ENCODE assay signal across 31 cellular contexts in the genomic region with DNA sequence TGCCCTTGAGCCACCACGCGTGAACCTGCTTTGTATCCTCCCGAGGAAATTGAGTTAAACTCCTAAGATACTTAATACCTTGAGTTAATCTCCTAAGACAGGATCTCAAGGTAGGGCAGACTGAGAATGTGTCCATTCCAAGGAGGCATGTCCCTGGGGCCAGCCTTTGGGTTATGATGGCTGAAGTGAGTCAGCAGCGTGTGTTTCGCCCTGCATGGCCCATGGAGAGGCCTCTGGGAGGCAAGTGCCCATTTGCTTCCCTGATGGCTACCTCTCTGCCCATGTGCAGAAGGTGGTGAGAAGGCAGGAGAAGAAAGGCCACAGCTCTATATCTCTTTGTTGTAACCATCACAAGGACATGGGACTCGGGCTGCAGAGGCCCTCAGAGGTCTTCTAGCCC.
"Had no signal": no experiment of that assay in that cellular context is flagged by ENCODE, and none has a peak within 500 bp of the region (broad histone marks: within the 10 kb centered on the region; RNA-seq: fewer than 3 reads in every experiment).

No MANE protein-coding gene starts in this region.

- H3K27me3 ChIP-seq: MG63, Peyer's patch had no signal

- H3K4me3 ChIP-seq: MG63, Peyer's patch had no signal

- H3K36me3 ChIP-seq: MG63, Peyer's patch, WERI-Rb-1 had no signal

- H3K27ac ChIP-seq: Peyer's patch, WERI-Rb-1 had no signal

- DNase-seq: activated CD4-positive, alpha-beta memory T cell treated with anti-CD3 and anti-CD28 coated beads, Interleukin-2, amount 10 ng/mL, durations not matched to agents 7 days and 5 days; activated CD4-positive, alpha-beta T cell treated with anti-CD3 and anti-CD28 coated beads for 1 hour; activated CD4-positive, alpha-beta T cell treated with anti-CD3 and anti-CD28 coated beads for 48 hours; activated CD4-positive, CD25-positive, alpha-beta regulatory T cell; activated CD8-positive, alpha-beta memory T cell treated with anti-CD3 and anti-CD28 coated beads for 24 hours; activated CD8-positive, alpha-beta memory T cell treated with anti-CD3 and anti-CD28 coated beads, Interleukin-2, amount 10 ng/mL, durations not matched to agents 7 days and 5 days; activated CD8-positive, alpha-beta memory T cell treated with anti-CD3 and anti-CD28 coated beads, Interleukin-2, amount 50 U/mL, for 48 hours; activated effector memory CD4-positive, alpha-beta T cell treated with Interleukin-2 at 50 U/mL for 16 hours; activated naive CD4-positive, alpha-beta T cell treated with anti-CD3 and anti-CD28 coated beads, Interleukin-2, amount 10 ng/mL, durations not matched to agents 7 days and 5 days; activated naive CD8-positive, alpha-beta T cell treated with anti-CD3 and anti-CD28 coated beads, Interleukin-2, amount 50 U/mL, for 24 hours; activated T-cell treated with anti-CD3 and anti-CD28 coated beads, Interleukin-2, amount 50 U/mL, for 48 hours; anterior cingulate cortex; Kasumi-1; KG1; MG63; MV-4-11; NCI-H1092; NCI-H1436 treated with DMSO at 0.1 percent for 48 hours; NCI-H1694 treated with DMSO at 0.1 percent for 48 hours; NCI-H2029; NCI-H510A; NCI-H69; NK-92 treated with Interleukin-12 subunit alpha and Interleukin-12 subunit beta, amount 100 ng/mL, for 24 hours; PC-3; Peyer's patch; RPMI8226; SIG-M5; SW 1271; T-helper 1 cell; T1000; WERI-Rb-1 had no signal

- H3K9me3 ChIP-seq: Peyer's patch had no signal

- ATAC-seq: activated CD8-positive, alpha-beta memory T cell treated with anti-CD3 and anti-CD28 coated beads, Interleukin-2, amount 10 ng/mL, durations not matched to agents 7 days and 5 days; activated naive CD8-positive, alpha-beta T cell treated with anti-CD3 and anti-CD28 coated beads, Interleukin-2, amount 50 U/mL, for 24 hours; PC-3 had no signal
